8 cellular contexts compared by ENCODE assay signal in the genomic region with DNA sequence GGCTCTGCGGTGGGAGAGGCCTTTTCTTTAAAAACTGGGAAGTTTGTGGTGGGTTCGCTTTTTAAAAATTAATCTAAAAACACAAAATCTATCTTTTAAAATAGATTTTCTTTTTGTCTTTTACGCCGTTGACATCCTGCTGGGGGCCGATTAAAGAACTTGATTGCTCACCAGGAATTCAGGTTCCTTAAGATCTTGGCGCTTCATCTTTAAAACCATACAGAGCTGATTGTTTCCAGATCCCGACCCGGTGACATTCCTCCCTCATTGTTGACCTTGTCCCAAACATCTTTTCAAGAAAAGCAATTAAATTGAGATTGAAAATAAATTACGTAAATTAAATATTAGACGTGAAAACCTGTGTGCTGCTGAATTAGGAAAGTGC. TPM values are rescaled to one million over a fixed set of nuclear protein-coding genes. Genes with fewer than 3 reads are reported as not detected.
DNase-seq lines count a peak whose midpoint lies in the region; ATAC-seq and TF ChIP-seq lines count a peak whose summit lies in the region.

No MANE protein-coding gene starts in this region.

- H3K9me3 Mint-ChIP-seq in CD8-positive, alpha-beta T cell, result no peaks in the 10 kb centered on the region
- H3K9me3 Mint-ChIP-seq in osteocyte (ENCODE audit: unreplicated experiment), result no peaks in the 10 kb centered on the region

- H3K4me1 ChIP-seq in CD8-positive, alpha-beta T cell (ENCODE audit: insufficient read depth, low read length), result peaks cover 5% of the 10 kb centered on the region
- peaks cover 0 to 9% (median 4%) of the 10 kb centered on the region in 4 donors for H3K4me1 ChIP-seq in Peyer's patch

- H3K36me3 ChIP-seq in CD8-positive, alpha-beta T cell (ENCODE audit: insufficient read depth, low read length), result no peaks in the 10 kb centered on the region
- H3K36me3 ChIP-seq in Peyer's patch, result no peaks in the 10 kb centered on the region

- H3K27me3 Mint-ChIP-seq in CD8-positive, alpha-beta T cell (ENCODE audit: low read depth), result peaks cover 67% of the 10 kb centered on the region
- H3K27me3 Mint-ChIP-seq in osteocyte (ENCODE audit: unreplicated experiment), result peaks cover 17% of the 10 kb centered on the region

- H3K9me3 ChIP-seq in CD8-positive, alpha-beta T cell (ENCODE audit: low read length), result no peaks in the 10 kb centered on the region
- no peaks in the 10 kb centered on the region for H3K9me3 ChIP-seq in Peyer's patch

- ATAC-seq in CD8-positive, alpha-beta T cell, result no peak
- ATAC-seq in GM21825 (IDR thresholded peaks at IDR 0.05; ENCODE audit: unreplicated experiment) (no peak), GM21528 (IDR thresholded peaks at IDR 0.05; ENCODE audit: low FRiP score, unreplicated experiment) (no peak)

- no peaks in the 10 kb centered on the region for H3K27me3 ChIP-seq in CD8-positive, alpha-beta T cell (ENCODE audit: insufficient read depth, low read length)
- H3K27me3 ChIP-seq in Peyer's patch, result no peaks in the 10 kb centered on the region

- no peak overlapping the region for H3K27ac Mint-ChIP-seq in CD8-positive, alpha-beta T cell
- peak overlapping the region; percentile 75 for H3K27ac Mint-ChIP-seq in osteocyte (ENCODE audit: unreplicated experiment)

- intact Hi-C loops in CD8-positive, alpha-beta T cell (cut with DNase I, micrococcal nuclease), result no loop called here

- TF ChIP-seq POLR2A in Peyer's patch (IDR thresholded peaks at IDR 0.05), result no peak

- no peak overlapping the region for H3K27ac ChIP-seq in CD8-positive, alpha-beta T cell (ENCODE audit: low read depth, low read length)
- peak overlapping the region; percentile 67 to 87 (median 78) for H3K27ac ChIP-seq in Peyer's patch

- DNase-seq in CD8-positive, alpha-beta T cell, result no peak
- DNase-seq in Peyer's patch (no peak), epithelial cell of proximal tubule (ENCODE audit: low read depth) (no peak), osteocyte (ENCODE audit: extremely low spot score, unreplicated experiment) (no peak), HuH-7.5 (ENCODE audit: low spot score) (no peak), DMS114 treated with DMSO at 0.1 percent for 48 hours (lab: John Stamatoyannopoulos, UW; ENCODE audit: unreplicated experiment) (no peak)

- peak overlapping the region; percentile 69 for H3K4me3 Mint-ChIP-seq in CD8-positive, alpha-beta T cell
- peak overlapping the region; percentile 97 for H3K4me3 Mint-ChIP-seq in osteocyte (ENCODE audit: unreplicated experiment)

- peaks cover 7% of the 10 kb centered on the region for H3K4me1 Mint-ChIP-seq in CD8-positive, alpha-beta T cell (ENCODE audit: low read depth)
- H3K4me1 Mint-ChIP-seq in osteocyte (ENCODE audit: unreplicated experiment), result peaks cover 27% of the 10 kb centered on the region

- POLR2A ChIA-PET in CD8-positive, alpha-beta T cell (lab: Charles Lee), result interaction anchor here (1.2 kb wide), 1 partner anchor 11 kb away, joined by 3 read pairs; no protein-coding TSS in a partner anchor

- no peaks in the 10 kb centered on the region for H3K36me3 Mint-ChIP-seq in CD8-positive, alpha-beta T cell
- no peaks in the 10 kb centered on the region for H3K36me3 Mint-ChIP-seq in osteocyte (ENCODE audit: unreplicated experiment)

- no peak for TF ChIP-seq CTCF in CD8-positive, alpha-beta T cell (IDR thresholded peaks at IDR 0.05)
- no peak for TF ChIP-seq CTCF in Peyer's patch (IDR thresholded peaks at IDR 0.05)
- TF ChIP-seq CTCF in epithelial cell of proximal tubule (conservative IDR thresholded peaks at IDR 0.05; ENCODE audit: low read depth, low read length), result no peak
- no peak for TF ChIP-seq CTCF in osteocyte (IDR thresholded peaks at IDR 0.05)

- CTCF ChIA-PET in CD8-positive, alpha-beta T cell (lab: Charles Lee), result interaction anchor here (0.9 to 1.5 kb wide), 2 partner anchors 13 to 26 kb away, joined by 3 to 5 read pairs; no protein-coding TSS in a partner anchor

- H3K4me3 ChIP-seq in CD8-positive, alpha-beta T cell (ENCODE audit: low read depth, low read length), result peak overlapping the region; percentile 31
- H3K4me3 ChIP-seq in Peyer's patch, result peak overlapping the region; percentile 49 to 92 (median 73)
- peak overlapping the region; percentile 69 for H3K4me3 ChIP-seq in epithelial cell of proximal tubule (ENCODE audit: low read depth, low read length)

RNA-seq across cellular contexts. Expression of a gene that starts 0.5 kb away (rescaled TPM):
- not detected for total RNA-seq in CD8-positive, alpha-beta T cell
- total RNA-seq in Peyer's patch (1 to 10 TPM; 4.4 to 6.3 (median 5.0) TPM), epithelial cell of proximal tubule (5.7 and 6.8 TPM in 2 replicates), osteocyte (8.0 and 8.3 TPM in 2 replicates)
